17 cellular contexts compared by ENCODE assay signal in the genomic region with DNA sequence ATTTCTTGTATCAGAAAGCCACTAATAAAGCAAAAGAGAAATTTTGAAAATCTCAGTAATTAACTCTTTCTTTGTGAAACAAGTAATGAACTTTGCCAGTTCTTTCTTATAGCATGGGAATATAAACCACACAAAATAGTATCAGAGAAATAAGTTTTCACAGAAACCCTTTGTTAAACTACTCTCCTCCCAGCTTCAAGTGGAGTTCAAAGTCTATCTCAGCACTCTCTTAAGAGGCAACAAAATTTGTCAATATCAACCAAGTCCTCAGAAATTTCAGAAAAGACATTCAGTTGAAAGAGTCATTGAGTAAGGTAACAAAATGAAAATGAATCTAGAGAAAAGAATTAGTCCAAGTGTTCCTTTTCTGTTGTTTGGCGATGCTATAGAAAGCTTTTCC.
DNase-seq lines count a peak whose midpoint lies in the region; ATAC-seq and TF ChIP-seq lines count a peak whose summit lies in the region.
"Had no signal": no experiment of that assay in that cellular context is flagged by ENCODE, and none has a peak within 500 bp of the region (broad histone marks: within the 10 kb centered on the region; RNA-seq: fewer than 3 reads in every experiment).

No MANE protein-coding gene starts in this region.

- BruUV-seq in Calu3 (replicated peaks; lab: Mats Ljungman, UMichigan), result no TSS peak

- H3K27me3 Mint-ChIP-seq in Calu3 (ENCODE audit: unreplicated experiment), result no peaks in the 10 kb centered on the region
- no peaks in the 10 kb centered on the region for H3K27me3 Mint-ChIP-seq in activated T-helper 2 cell treated with anti-CD3 and anti-CD28 coated beads, Interferon-gamma antibody, Interleukin-2, Interleukin-4, amounts not matched to agents 10 μg/mL and 5 μg/mL and 100 μg/mL, durations not matched to agents 14 hours and 24 hours and 36 hours (ENCODE audit: low read depth)

- intact Hi-C loops in Calu3 (cut with micrococcal nuclease; ENCODE audit: unreplicated experiment), result loop anchor here (5.0 kb wide), 1 partner anchor 47 kb away; no protein-coding TSS in a partner anchor
- intact Hi-C loops in activated T-helper 2 cell treated with anti-CD3 and anti-CD28 coated beads, Interferon-gamma antibody, Interleukin-2, Interleukin-4, amounts not matched to agents 10 μg/mL and 5 μg/mL and 100 μg/mL, durations not matched to agents 14 hours and 24 hours and 36 hours (cut with micrococcal nuclease), result no loop called here

- DNase-seq in Calu3, result no peak
- no peak for DNase-seq in activated T-helper 2 cell treated with anti-CD3 and anti-CD28 coated beads, Interferon-gamma antibody, Interleukin-2, Interleukin-4, amounts not matched to agents 10 μg/mL and 5 μg/mL and 100 μg/mL, durations not matched to agents 14 hours and 24 hours and 36 hours (ENCODE audit: low spot score)
- DNase-seq in NCI-H1694 (lab: John Stamatoyannopoulos, UW), result no peak
- no peak for DNase-seq in HuH-7.5 (ENCODE audit: low spot score)
- DNase-seq in Kasumi-1 (lab: John Stamatoyannopoulos, UW), result no peak
- DNase-seq in GM19240 (ENCODE audit: insufficient read length, low spot score), result no peak
- DNase-seq: activated effector memory CD4-positive, alpha-beta T cell treated with Interleukin-2 at 50 U/mL for 16 hours; anterior cingulate cortex; COR-L47; foreskin fibroblast; NCI-H446 treated with DMSO at 0.1 percent for 48 hours; posterior cingulate gyrus; small intestine; stomach had no signal

- peaks cover 22% of the 10 kb centered on the region for H3K4me1 Mint-ChIP-seq in Calu3 (ENCODE audit: low read depth, unreplicated experiment)
- peaks cover 34% of the 10 kb centered on the region for H3K4me1 Mint-ChIP-seq in activated T-helper 2 cell treated with anti-CD3 and anti-CD28 coated beads, Interferon-gamma antibody, Interleukin-2, Interleukin-4, amounts not matched to agents 10 μg/mL and 5 μg/mL and 100 μg/mL, durations not matched to agents 14 hours and 24 hours and 36 hours (ENCODE audit: low read depth)

- peak overlapping the region; percentile 78 for H3K27ac Mint-ChIP-seq in Calu3 (ENCODE audit: unreplicated experiment)
- peak overlapping the region; percentile 79 for H3K27ac Mint-ChIP-seq in activated T-helper 2 cell treated with anti-CD3 and anti-CD28 coated beads, Interferon-gamma antibody, Interleukin-2, Interleukin-4, amounts not matched to agents 10 μg/mL and 5 μg/mL and 100 μg/mL, durations not matched to agents 14 hours and 24 hours and 36 hours

- CTCF ChIA-PET in Calu3 (lab: Charles Lee), result no interaction called here

- no peaks in the 10 kb centered on the region for H3K36me3 Mint-ChIP-seq in Calu3 (ENCODE audit: insufficient read depth, unreplicated experiment)
- peaks cover 5% of the 10 kb centered on the region for H3K36me3 Mint-ChIP-seq in activated T-helper 2 cell treated with anti-CD3 and anti-CD28 coated beads, Interferon-gamma antibody, Interleukin-2, Interleukin-4, amounts not matched to agents 10 μg/mL and 5 μg/mL and 100 μg/mL, durations not matched to agents 14 hours and 24 hours and 36 hours (ENCODE audit: low read depth)

- H3K9me3 Mint-ChIP-seq in Calu3 (ENCODE audit: low read depth, unreplicated experiment), result peaks cover 3% of the 10 kb centered on the region
- peaks cover 4% of the 10 kb centered on the region for H3K9me3 Mint-ChIP-seq in activated T-helper 2 cell treated with anti-CD3 and anti-CD28 coated beads, Interferon-gamma antibody, Interleukin-2, Interleukin-4, amounts not matched to agents 10 μg/mL and 5 μg/mL and 100 μg/mL, durations not matched to agents 14 hours and 24 hours and 36 hours

- no peak overlapping the region for H3K4me3 Mint-ChIP-seq in Calu3 (ENCODE audit: low read depth, unreplicated experiment)
- no peak overlapping the region for H3K4me3 Mint-ChIP-seq in activated T-helper 2 cell treated with anti-CD3 and anti-CD28 coated beads, Interferon-gamma antibody, Interleukin-2, Interleukin-4, amounts not matched to agents 10 μg/mL and 5 μg/mL and 100 μg/mL, durations not matched to agents 14 hours and 24 hours and 36 hours (ENCODE audit: low read depth)

- no peak for TF ChIP-seq CTCF in Calu3 (IDR thresholded peaks at IDR 0.05; ENCODE audit: unreplicated experiment)

- ATAC-seq in GM19023 (IDR thresholded peaks at IDR 0.05; ENCODE audit: unreplicated experiment) (peak; percentile 11), HG03066 (IDR thresholded peaks at IDR 0.05; ENCODE audit: low read depth, unreplicated experiment) (peak; percentile 7)
- ATAC-seq: HCT116 had no signal
